19 cellular contexts compared by ENCODE assay signal in genomic region chr11:94539420-94539819, GRCh38. TPM values are rescaled to one million over a fixed set of nuclear protein-coding genes. Genes with fewer than 3 reads are reported as not detected.
DNase-seq lines count a peak whose midpoint lies in the region; ATAC-seq and TF ChIP-seq lines count a peak whose summit lies in the region.
"Had no signal": no experiment of that assay in that cellular context is flagged by ENCODE, and none has a peak within 500 bp of the region (broad histone marks: within the 10 kb centered on the region; RNA-seq: fewer than 3 reads in every experiment).

No MANE protein-coding gene starts in this region.

- peaks cover 0 to 73% (median 39%) of the 10 kb centered on the region in 4 donors for H3K4me1 ChIP-seq in transverse colon

- H3K27me3 ChIP-seq in transverse colon = no peaks in the 10 kb centered on the region
- H3K27me3 ChIP-seq: MG63 had no signal

- DNase-seq in NCI-H748 (lab: John Stamatoyannopoulos, UW; ENCODE audit: unreplicated experiment) (peak; percentile 18), NCI-H748 treated with DMSO at 0.1 percent for 48 hours (lab: John Stamatoyannopoulos, UW) (no peak), SW480 (ENCODE audit: low spot score) (peak; percentile 36), kidney tubule cell (ENCODE audit: low spot score) (peak; percentile 36), transverse colon (peak; percentile 66), activated gamma-delta T cell treated with Interleukin-2 at 50 U/mL for 16 hours (no peak), lower leg skin (ENCODE audit: low spot score in 2 of 2) (no peak)
- DNase-seq: 8988T, COR-L47, DMS79, HCEC 1CT, KBM-7, MG63, NCI-H1092 treated with DMSO at 0.1 percent for 48 hours, NCI-H1930, NCI-H510A treated with DMSO at 0.1 percent for 48 hours had no signal

- WGBS in transverse colon (ENCODE audit: low coverage in 1 of 2), 2 donors = 33 to 38% methylated on average over 1 of the region's 1 CpG
- WGBS in lower leg skin, 2 donors = 74 to 84% methylated on average over 1 of the region's 1 CpG

- TF ChIP-seq EP300 in transverse colon (IDR thresholded peaks at IDR 0.05; ENCODE audit: low read depth) = no peak

- H3K36me3 ChIP-seq in transverse colon = no peaks in the 10 kb centered on the region
- H3K36me3 ChIP-seq: MG63 had no signal

- TF ChIP-seq CTCF in transverse colon (IDR thresholded peaks at IDR 0.05) (no peak), lower leg skin (IDR thresholded peaks at IDR 0.05) (no peak)

- intact Hi-C loops in transverse colon (cut with DNase I; ENCODE audit: low total_unique reads) = no loop called here
- intact Hi-C loops in lower leg skin (cut with DNase I; ENCODE audit: low total_unique reads) = no loop called here

- H3K4me3 ChIP-seq in transverse colon (no peak overlapping the region), lower leg skin (ENCODE audit: low read depth, poor library complexity, severe bottlenecking) (no peak overlapping the region)
- H3K4me3 ChIP-seq: MG63, SK-N-MC had no signal

- no peak for TF ChIP-seq POLR2A in transverse colon (IDR thresholded peaks at IDR 0.05)
- no peak for TF ChIP-seq POLR2A in lower leg skin (IDR thresholded peaks at IDR 0.05)

- peak overlapping the region; percentile 70 to 85 (median 80) for H3K27ac ChIP-seq in transverse colon
- H3K27ac ChIP-seq: C4-2B, SK-N-MC had no signal

- no peaks in the 10 kb centered on the region for H3K9me3 ChIP-seq in transverse colon
- H3K9me3 ChIP-seq: MG63 had no signal

- in situ Hi-C loops in transverse colon (cut with MboI; ENCODE audit: low pct_ligation_motif_present in 1 of 4, low pct_unique_long_range_greater_than_20kb in 1 of 4, low sequenced_read_pairs in 3 of 4) = no loop called here

- ATAC-seq in HG03196 (IDR thresholded peaks at IDR 0.05; ENCODE audit: unreplicated experiment) = no peak

RNA-seq across cellular contexts. Expression of gene FUT4, which starts 4.3 kb away (rescaled TPM):
- total RNA-seq in transverse colon (10 to 100 TPM; 14.9 to 39.0 (median 22.4) TPM), lower leg skin (1 to 10 TPM; 1.2 to 4.5 (median 2.3) TPM)

RNA-seq across cellular contexts. Expression of gene C11orf97, which starts 27.2 kb away (rescaled TPM):
- total RNA-seq in transverse colon = not detected
- not detected for total RNA-seq in lower leg skin

RNA-seq across cellular contexts. Expression of gene PIWIL4, which starts 27.7 kb away (rescaled TPM):
- total RNA-seq in transverse colon (10 to 100 TPM in 1 of 4 donors, 1 to 10 TPM in 3; 6.7 to 17.9 (median 8.9) TPM), lower leg skin (1 to 10 TPM in 3 of 4 donors, under 1 TPM in 1; 0.67 to 3.3 (median 1.6) TPM)

RNA-seq across cellular contexts. Expression of gene ANKRD49, which starts 45.6 kb away (rescaled TPM):
- 10 to 100 TPM; 24.4 to 43.6 (median 33.2) TPM for total RNA-seq in transverse colon
- total RNA-seq in lower leg skin = 10 to 100 TPM in 3 of 4 donors, 1 to 10 TPM in 1; 7.1 to 19.6 (median 15.4) TPM

RNA-seq across cellular contexts. Expression of gene MRE11, which starts 45.8 kb away (rescaled TPM):
- total RNA-seq in transverse colon = 10 to 100 TPM in 2 of 4 donors, 1 to 10 TPM in 2; 5.6 to 17.0 (median 9.9) TPM
- total RNA-seq in lower leg skin = 10 to 100 TPM; 11.7 to 25.3 (median 13.4) TPM

Comparison
In these comparisons a context has a peak if more than half of its experiments do, and no peak if none do; other contexts are left out.
1. DNase-seq: peak in NCI-H748 (single experiment), SW480 (single experiment), kidney tubule cell (single experiment) and transverse colon (single experiment); none in NCI-H748 treated with DMSO at 0.1 percent for 48 hours (single experiment), activated gamma-delta T cell treated with Interleukin-2 at 50 U/mL for 16 hours (single experiment) and lower leg skin (0 of 2).